9 cellular contexts compared by ENCODE assay signal in the genomic region with DNA sequence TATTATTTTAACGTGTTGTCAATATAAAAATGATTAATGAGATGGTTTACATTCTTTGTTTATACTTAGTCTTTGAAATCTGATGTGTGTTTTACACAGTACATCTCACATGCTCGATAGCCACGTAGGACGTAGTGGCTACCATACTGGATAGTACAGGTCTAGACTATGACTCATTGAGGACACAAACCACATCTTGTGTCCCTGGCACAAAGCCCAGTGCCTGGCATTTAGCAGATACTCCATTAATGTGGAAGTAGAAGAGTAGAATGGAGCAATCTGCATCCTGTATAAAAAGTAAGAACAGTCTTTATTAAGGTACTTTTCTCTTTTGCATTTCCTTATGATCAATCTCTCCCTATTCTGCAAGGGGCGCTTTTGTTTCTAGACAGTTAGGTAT. TPM values are rescaled to one million over a fixed set of nuclear protein-coding genes. Genes with fewer than 3 reads are reported as not detected.
DNase-seq lines count a peak whose midpoint lies in the region; ATAC-seq, FAIRE-seq and TF ChIP-seq lines count a peak whose summit lies in the region.
"Had no signal": no experiment of that assay in that cellular context is flagged by ENCODE, and none has a peak within 500 bp of the region (broad histone marks: within the 10 kb centered on the region; RNA-seq: fewer than 3 reads in every experiment).

No MANE protein-coding gene starts in this region.

- H3K27ac Mint-ChIP-seq in CD8-positive, alpha-beta memory T cell = no peak overlapping the region
- H3K27ac Mint-ChIP-seq: CD4-positive, CD25-positive, alpha-beta regulatory T cell had no signal

- H3K4me3 Mint-ChIP-seq in CD8-positive, alpha-beta memory T cell = no peak overlapping the region
- H3K4me3 Mint-ChIP-seq: CD4-positive, CD25-positive, alpha-beta regulatory T cell had no signal

- peaks cover 14% of the 10 kb centered on the region; the same call in 2 of the 3 replicates for H3K4me1 ChIP-seq in A549
- no peaks in the 10 kb centered on the region for H3K4me1 ChIP-seq in upper lobe of right lung
- H3K4me1 ChIP-seq in CD8-positive, alpha-beta memory T cell (ENCODE audit: insufficient read depth, low read length) = no peaks in the 10 kb centered on the region

- CTCF ChIA-PET in A549 (lab: Yijun Ruan, JAX) = no interaction called here
- CTCF ChIA-PET in CD8-positive, alpha-beta memory T cell (lab: Charles Lee) = no interaction called here

- FAIRE-seq in A549 (lab: Jason Lieb, UNC) = no peak

- DNase-seq in A549 (ENCODE audit: low read depth in 1 of 2, low spot score in 1 of 2) = peak; percentile 23 to 76
- DNase-seq in LNCaP clone FGC (ENCODE audit: low read depth) = peak; percentile 69
- DNase-seq in SK-MEL-5 (ENCODE audit: low read depth, low spot score) = peak; percentile 87
- peak; percentile 78 for DNase-seq in Right ventricle myocardium superior
- DNase-seq in upper lobe of right lung = peak; percentile 84
- DNase-seq in CD8-positive, alpha-beta memory T cell = no peak
- no peak for DNase-seq in retina
- DNase-seq in GM10266 (ENCODE audit: extremely low spot score) = no peak
- DNase-seq: CD4-positive, CD25-positive, alpha-beta regulatory T cell had no signal

- POLR2A ChIA-PET in A549 (lab: Yijun Ruan, JAX) = no interaction called here
- POLR2A ChIA-PET in CD8-positive, alpha-beta memory T cell (lab: Charles Lee) = no interaction called here

- H3K36me3 ChIP-seq in upper lobe of right lung = no peaks in the 10 kb centered on the region
- no peaks in the 10 kb centered on the region for H3K36me3 ChIP-seq in CD8-positive, alpha-beta memory T cell (ENCODE audit: insufficient read depth, low read length)

- H3K4me2 ChIP-seq in A549 = peak overlapping the region; percentile 19; the same call in 1 of the 3 replicates

- no peak for TF ChIP-seq EP300 in A549 (IDR thresholded peaks at IDR 0.05)

- no peaks in the 10 kb centered on the region for H3K27me3 ChIP-seq in upper lobe of right lung
- no peaks in the 10 kb centered on the region for H3K27me3 ChIP-seq in CD8-positive, alpha-beta memory T cell (ENCODE audit: insufficient read depth, low read length, poor library complexity, severe bottlenecking)

- H3K36me3 Mint-ChIP-seq in CD8-positive, alpha-beta memory T cell = peaks cover 0 to 4% (median 0%) of the 10 kb centered on the region in 3 donors
- H3K36me3 Mint-ChIP-seq: CD4-positive, CD25-positive, alpha-beta regulatory T cell had no signal

- H3K9me3 ChIP-seq in A549 (no peaks in the 10 kb centered on the region), upper lobe of right lung (no peaks in the 10 kb centered on the region)
- no peaks in the 10 kb centered on the region for H3K9me3 ChIP-seq in CD8-positive, alpha-beta memory T cell (ENCODE audit: low read length)

- intact Hi-C loops in Right ventricle myocardium superior (cut with DNase I) = no loop called here
- intact Hi-C loops in upper lobe of right lung (cut with DNase I) = no loop called here

- peaks cover 5 to 6% of the 10 kb centered on the region in 2 donors for H3K27me3 Mint-ChIP-seq in CD8-positive, alpha-beta memory T cell

- in situ Hi-C loops in SK-MEL-5 (cut with HindIII; ENCODE audit: low pct_unique_long_range_greater_than_20kb, low sequenced_read_pairs) = no loop called here

- H3K27ac ChIP-seq in A549 (no peak overlapping the region), upper lobe of right lung (no peak overlapping the region)
- no peak overlapping the region for H3K27ac ChIP-seq in CD8-positive, alpha-beta memory T cell (ENCODE audit: low read depth, low read length)

- H3K4me3 ChIP-seq in A549 (no peak overlapping the region), LNCaP clone FGC (ENCODE audit: low read depth, low read length) (no peak overlapping the region), upper lobe of right lung (no peak overlapping the region)
- H3K4me3 ChIP-seq in CD8-positive, alpha-beta memory T cell (ENCODE audit: low read length) = no peak overlapping the region

- H3K4me1 Mint-ChIP-seq in CD8-positive, alpha-beta memory T cell = no peaks in the 10 kb centered on the region
- H3K4me1 Mint-ChIP-seq: CD4-positive, CD25-positive, alpha-beta regulatory T cell had no signal

- no peaks in the 10 kb centered on the region for H3K9me3 Mint-ChIP-seq in CD8-positive, alpha-beta memory T cell

- TF ChIP-seq POLR2A in A549 (IDR thresholded peaks at IDR 0.05; ENCODE audit: low read length) = no peak

- TF ChIP-seq CTCF in A549 (IDR thresholded peaks at IDR 0.05) = no peak
- no peak for TF ChIP-seq CTCF in LNCaP clone FGC (IDR thresholded peaks at IDR 0.05; ENCODE audit: control insufficient read depth, extremely low read depth, insufficient read depth)
- TF ChIP-seq CTCF in upper lobe of right lung (IDR thresholded peaks at IDR 0.05) = no peak
- no peak for TF ChIP-seq CTCF in GM10266 (IDR thresholded peaks at IDR 0.05; ENCODE audit: control insufficient read depth, insufficient read depth, low read depth, missing control alignments)

- ATAC-seq in A549 (peak; percentile 73 to 88; a peak in 5 of 6 replicates), Right ventricle myocardium superior (ENCODE audit: poor library complexity) (peak; percentile 74), upper lobe of right lung (peak; percentile 95)

- no peak for TF ChIP-seq RAD21 in A549 (conservative IDR thresholded peaks at IDR 0.05 in 1 of 2, IDR thresholded peaks at IDR 0.05 in 1 of 2)

- WGBS in A549 (ENCODE audit: missing lambda C conversion rate) = 5% methylated on average over 5 of the region's 5 CpGs

TF ChIP-seq in A549, 52 proteins besides CTCF, POLR2A, EP300 and RAD21:
- TF ChIP-seq JUNB (IDR thresholded peaks at IDR 0.05) = peak; percentile 32
- no peak for TF ChIP-seq RARB (CRISPR knock-in tag; IDR thresholded peaks at IDR 0.05)
- TF ChIP-seq FOSL2 (IDR thresholded peaks at IDR 0.05) = 0 out of 2 replicates have a peak, but pooled peaks have one; percentile 23
- peak; percentile 48; the same call in 1 of the 2 replicates for TF ChIP-seq FOSL2 (CRISPR knock-in tag; IDR thresholded peaks at IDR 0.05)
TF ChIP-seq in A549: peak in this region for 2.

RNA-seq across cellular contexts. Expression of gene FRY, which starts 49.0 kb away (rescaled TPM):
- 0.26 and 0.57 TPM in 2 replicates for polyA plus RNA-seq in A549 (2011; rRNA removed)
- polyA plus RNA-seq in A549 (2012; cell fraction: cytosol; rRNA removed) = 0.03 and 0.05 TPM in 2 replicates
- polyA plus RNA-seq in A549 (2012; cell fraction: nucleus; rRNA removed) = 0.01 and 0.07 TPM in 2 replicates
- polyA plus RNA-seq in A549 (2017; fragmentation: RNase III; extraction: RNeasy Plus Mini Kit Qiagen cat#74134 plus additional on column Dnase treatment) = 0.08 TPM in 1 of 3 replicates, not detected in the others
- polyA minus RNA-seq in A549 (2011; rRNA and poly(A)+ RNA removed) = 0.88 and 1.7 TPM in 2 replicates
- total RNA-seq in SK-MEL-5 (2014; rRNA removed; shearing (Covaris generic)) = 0.11 and 0.29 TPM in 2 replicates
- polyA plus RNA-seq in SK-MEL-5 (2015; cell fraction: cytosol; rRNA removed) = 0.22 and 0.36 TPM in 2 replicates
- 0.33 and 1.1 TPM in 2 replicates for polyA plus RNA-seq in SK-MEL-5 (2015; cell fraction: nucleus; rRNA removed)
- total RNA-seq in Right ventricle myocardium superior = 137 TPM
- 76.6 TPM for total RNA-seq in upper lobe of right lung
- under 1 TPM; 0.53 to 0.72 TPM for total RNA-seq in CD8-positive, alpha-beta memory T cell
- polyA plus RNA-seq in CD8-positive, alpha-beta memory T cell = 1.5 TPM

Comparison
In these comparisons a context has a peak if more than half of its experiments do, and no peak if none do; other contexts are left out.
1. DNase-seq: peak in A549 (2 of 2), LNCaP clone FGC (single experiment), SK-MEL-5 (single experiment), Right ventricle myocardium superior (single experiment) and upper lobe of right lung (single experiment); none in CD8-positive, alpha-beta memory T cell (0 of 5), retina (single experiment) and GM10266 (single experiment).
2. RNA of gene FRY, which starts 49.0 kb away (total RNA-seq): 137 TPM in Right ventricle myocardium superior (single experiment) and 76.6 TPM in upper lobe of right lung (single experiment); 0.53 to 0.72 TPM in CD8-positive, alpha-beta memory T cell and 0.11 to 0.29 TPM in SK-MEL-5; every median in the first group is over 10 times any median in the second.
3. Peak in every context shown above with its lines, with median percentiles within 50 percentile points of each other: ATAC-seq.